In genomic region chr4:84146300-84146942, GRCh38 we compare ENCODE assay signal across 13 cellular contexts.
DNase-seq lines count a peak whose midpoint lies in the region; ATAC-seq and TF ChIP-seq lines count a peak whose summit lies in the region.
"Had no signal": no experiment of that assay in that cellular context is flagged by ENCODE, and none has a peak within 500 bp of the region (broad histone marks: within the 10 kb centered on the region; RNA-seq: fewer than 3 reads in every experiment).

No MANE protein-coding gene starts in this region.

- intact Hi-C loops in activated CD4-positive, alpha-beta T cell treated with anti-CD3 and anti-CD28 coated beads, Interleukin-2, amount 10 ng/mL, durations not matched to agents 24 days and 14 days (cut with micrococcal nuclease): no loop called here

- POLR2A ChIA-PET in activated CD4-positive, alpha-beta T cell treated with anti-CD3 and anti-CD28 coated beads, Interleukin-2, amount 10 ng/mL, durations not matched to agents 7 days and 5 days (lab: Charles Lee): no interaction called here

- CTCF ChIA-PET in activated CD4-positive, alpha-beta T cell treated with anti-CD3 and anti-CD28 coated beads, Interleukin-2, amount 10 ng/mL, durations not matched to agents 7 days and 5 days (lab: Charles Lee): no interaction called here

- no peak for DNase-seq in activated CD4-positive, alpha-beta T cell treated with anti-CD3 and anti-CD28 coated beads, Interleukin-2, amount 10 ng/mL, durations not matched to agents 7 days and 5 days
- no peak for DNase-seq in activated CD4-positive, alpha-beta T cell treated with anti-CD3 and anti-CD28 coated beads, Interleukin-2, amount 10 ng/mL, durations not matched to agents 24 days and 14 days
- DNase-seq in NCI-H1048 (lab: John Stamatoyannopoulos, UW): no peak
- DNase-seq in NCI-H748 treated with DMSO at 0.1 percent for 48 hours (lab: John Stamatoyannopoulos, UW): no peak
- DNase-seq: effector memory CD8-positive, alpha-beta T cell; gastrocnemius medialis; NCI-H345 had no signal

- ATAC-seq in HG02763 (IDR thresholded peaks at IDR 0.05; ENCODE audit: unreplicated experiment) (peak; percentile 64), GM19328 (IDR thresholded peaks at IDR 0.05; ENCODE audit: unreplicated experiment) (no peak), HG03439 (IDR thresholded peaks at IDR 0.05; ENCODE audit: unreplicated experiment) (no peak)
- ATAC-seq: effector memory CD8-positive, alpha-beta T cell; gastrocnemius medialis had no signal

- H2AFZ ChIP-seq in KMS-11 (ENCODE audit: low read depth): peak overlapping the region; percentile 51

- H3K27me3 ChIP-seq in KMS-11 (ENCODE audit: insufficient read depth, low read depth): no peaks in the 10 kb centered on the region
- H3K27me3 ChIP-seq: gastrocnemius medialis had no signal

- no peak overlapping the region for H3K4me3 ChIP-seq in KMS-11 (IDR thresholded peaks at IDR 0.05; ENCODE audit: insufficient read depth, low read depth, low read length)
- H3K4me3 ChIP-seq: gastrocnemius medialis, HAP-1 had no signal

- peak overlapping the region; percentile 52 for H3K4me2 ChIP-seq in KMS-11

- H3K36me3 ChIP-seq in KMS-11 (ENCODE audit: insufficient read depth): no peaks in the 10 kb centered on the region
- H3K36me3 ChIP-seq: gastrocnemius medialis, HAP-1 had no signal

- TF ChIP-seq CTCF in KMS-11 (conservative IDR thresholded peaks at IDR 0.05; ENCODE audit: low read depth, low read length): no peak

- no peaks in the 10 kb centered on the region for H3K27me3 Mint-ChIP-seq in activated CD4-positive, alpha-beta T cell treated with anti-CD3 and anti-CD28 coated beads, Interleukin-2, amount 10 ng/mL, durations not matched to agents 7 days and 5 days
- H3K27me3 Mint-ChIP-seq in activated CD4-positive, alpha-beta T cell treated with anti-CD3 and anti-CD28 coated beads, Interleukin-2, amount 10 ng/mL, durations not matched to agents 24 days and 14 days: no peaks in the 10 kb centered on the region
- H3K27me3 Mint-ChIP-seq: brain; effector memory CD8-positive, alpha-beta T cell had no signal

- H3K27ac Mint-ChIP-seq in activated CD4-positive, alpha-beta T cell treated with anti-CD3 and anti-CD28 coated beads, Interleukin-2, amount 10 ng/mL, durations not matched to agents 7 days and 5 days: peak overlapping the region; percentile 0
- H3K27ac Mint-ChIP-seq in activated CD4-positive, alpha-beta T cell treated with anti-CD3 and anti-CD28 coated beads, Interleukin-2, amount 10 ng/mL, durations not matched to agents 24 days and 14 days: no peak overlapping the region
- H3K27ac Mint-ChIP-seq: brain; effector memory CD8-positive, alpha-beta T cell had no signal

- H3K4me1 ChIP-seq in KMS-11 (ENCODE audit: low read depth, poor library complexity, severe bottlenecking): peaks cover 20% of the 10 kb centered on the region
- H3K4me1 ChIP-seq: gastrocnemius medialis, HAP-1 had no signal

- no peaks in the 10 kb centered on the region for H4K20me1 ChIP-seq in KMS-11 (ENCODE audit: insufficient read depth)

- no peaks in the 10 kb centered on the region for H3K9me3 Mint-ChIP-seq in activated CD4-positive, alpha-beta T cell treated with anti-CD3 and anti-CD28 coated beads, Interleukin-2, amount 10 ng/mL, durations not matched to agents 7 days and 5 days
- no peaks in the 10 kb centered on the region for H3K9me3 Mint-ChIP-seq in activated CD4-positive, alpha-beta T cell treated with anti-CD3 and anti-CD28 coated beads, Interleukin-2, amount 10 ng/mL, durations not matched to agents 24 days and 14 days

- no peak overlapping the region for H3K9ac ChIP-seq in KMS-11

- H3K79me2 ChIP-seq in KMS-11 (ENCODE audit: insufficient read depth, low read depth): no peaks in the 10 kb centered on the region

- no peak overlapping the region for H3K4me3 Mint-ChIP-seq in activated CD4-positive, alpha-beta T cell treated with anti-CD3 and anti-CD28 coated beads, Interleukin-2, amount 10 ng/mL, durations not matched to agents 7 days and 5 days
- no peak overlapping the region for H3K4me3 Mint-ChIP-seq in activated CD4-positive, alpha-beta T cell treated with anti-CD3 and anti-CD28 coated beads, Interleukin-2, amount 10 ng/mL, durations not matched to agents 24 days and 14 days
- H3K4me3 Mint-ChIP-seq: brain; effector memory CD8-positive, alpha-beta T cell had no signal

- H3K36me3 Mint-ChIP-seq in activated CD4-positive, alpha-beta T cell treated with anti-CD3 and anti-CD28 coated beads, Interleukin-2, amount 10 ng/mL, durations not matched to agents 7 days and 5 days (ENCODE audit: low read depth): no peaks in the 10 kb centered on the region
- no peaks in the 10 kb centered on the region for H3K36me3 Mint-ChIP-seq in activated CD4-positive, alpha-beta T cell treated with anti-CD3 and anti-CD28 coated beads, Interleukin-2, amount 10 ng/mL, durations not matched to agents 24 days and 14 days (ENCODE audit: low read depth)
- H3K36me3 Mint-ChIP-seq: brain had no signal

- peak overlapping the region; percentile 16; the same call in 1 of the 2 replicates for H3K27ac ChIP-seq in KMS-11
- H3K27ac ChIP-seq: gastrocnemius medialis had no signal

- peaks cover 11% of the 10 kb centered on the region for H3K4me1 Mint-ChIP-seq in activated CD4-positive, alpha-beta T cell treated with anti-CD3 and anti-CD28 coated beads, Interleukin-2, amount 10 ng/mL, durations not matched to agents 7 days and 5 days
- peaks cover 6% of the 10 kb centered on the region for H3K4me1 Mint-ChIP-seq in activated CD4-positive, alpha-beta T cell treated with anti-CD3 and anti-CD28 coated beads, Interleukin-2, amount 10 ng/mL, durations not matched to agents 24 days and 14 days
- H3K4me1 Mint-ChIP-seq: brain had no signal
